19 cellular contexts compared by ENCODE assay signal in the genomic region with DNA sequence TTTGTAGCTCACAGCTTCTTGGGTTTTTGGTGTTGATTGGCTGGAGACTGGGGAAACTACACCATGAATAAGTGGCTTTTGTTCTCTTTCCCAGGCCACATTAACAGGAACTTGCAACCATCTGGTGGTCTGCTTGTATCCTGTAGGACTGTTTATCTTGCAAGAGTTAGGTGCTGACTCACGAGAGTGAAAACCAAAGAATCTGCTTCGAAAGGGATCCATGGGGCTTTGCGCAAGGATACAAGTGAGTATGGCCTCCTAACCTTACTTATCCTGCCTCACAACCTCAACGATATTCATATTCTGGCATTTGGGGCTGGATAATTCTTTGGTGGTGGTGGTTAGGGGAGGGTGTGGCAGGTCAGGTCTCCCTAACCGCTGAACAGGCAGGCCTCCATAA. TPM values are rescaled to one million over a fixed set of nuclear protein-coding genes. Genes with fewer than 3 reads are reported as not detected.
A peak's percentile ranks its signal among the peaks of the same experiment; 100 is the strongest.
DNase-seq lines count a peak whose midpoint lies in the region; ATAC-seq and TF ChIP-seq lines count a peak whose summit lies in the region.
"Had no signal": no experiment of that assay in that cellular context is flagged by ENCODE, and none has a peak within 500 bp of the region (broad histone marks: within the 10 kb centered on the region; RNA-seq: fewer than 3 reads in every experiment).

No MANE protein-coding gene starts in this region.

- H3K4me3 ChIP-seq in NT2/D1 (ENCODE audit: insufficient read length, low read depth), result no peak overlapping the region
- no peak overlapping the region for H3K4me3 ChIP-seq in mammary epithelial cell (replicated peaks in 1 of 3; ENCODE audit: insufficient read depth in 1 of 3, low read depth in 2 of 3, low read length in 3 of 3)
- no peak overlapping the region for H3K4me3 ChIP-seq in CD8-positive, alpha-beta memory T cell (ENCODE audit: low read length)
- no peak overlapping the region for H3K4me3 ChIP-seq in ovary
- H3K4me3 ChIP-seq: esophagus squamous epithelium, GM12878, vagina had no signal

- TF ChIP-seq CTCF in activated CD8-positive, alpha-beta T cell treated with anti-CD3 and anti-CD28 coated beads for 36 hours (IDR thresholded peaks at IDR 0.05), result no peak
- TF ChIP-seq CTCF in mammary epithelial cell (conservative IDR thresholded peaks at IDR 0.05 in 1 of 2, IDR thresholded peaks at IDR 0.05 in 1 of 2; ENCODE audit: extremely low read depth in 1 of 2, insufficient read depth in 1 of 2, low read depth in 1 of 2, low read length in 2 of 2) (no peak), nephron (IDR thresholded peaks at IDR 0.05; ENCODE audit: unreplicated experiment in 3 of 3) (no peak), ovary (IDR thresholded peaks at IDR 0.05) (no peak)

- no peaks in the 10 kb centered on the region for H3K79me2 ChIP-seq in mammary epithelial cell (ENCODE audit: insufficient read depth, low read length)

- no peaks in the 10 kb centered on the region for H3K9me3 Mint-ChIP-seq in activated CD8-positive, alpha-beta T cell treated with anti-CD3 and anti-CD28 coated beads, Interleukin-2, amount 10 ng/mL, durations not matched to agents 7 days and 5 days (ENCODE audit: insufficient read depth)
- no peaks in the 10 kb centered on the region for H3K9me3 Mint-ChIP-seq in activated CD8-positive, alpha-beta T cell treated with anti-CD3 and anti-CD28 coated beads for 36 hours
- H3K9me3 Mint-ChIP-seq in nephron, result no peaks in the 10 kb centered on the region
- no peaks in the 10 kb centered on the region for H3K9me3 Mint-ChIP-seq in CD8-positive, alpha-beta memory T cell

- H3K9ac ChIP-seq in NT2/D1 (ENCODE audit: insufficient read length, low read depth) (no peak overlapping the region), mammary epithelial cell (ENCODE audit: insufficient read depth, low read length) (no peak overlapping the region)

- H2AFZ ChIP-seq in mammary epithelial cell (ENCODE audit: low read depth, low read length), result no peak overlapping the region

- H3K9me3 ChIP-seq in NT2/D1 (ENCODE audit: insufficient read depth, low read length), result peaks cover 7% of the 10 kb centered on the region; the same call in 1 of the 2 replicates
- H3K9me3 ChIP-seq in mammary epithelial cell (replicated peaks; ENCODE audit: insufficient read depth, low read length), result no peaks in the 10 kb centered on the region
- no peaks in the 10 kb centered on the region for H3K9me3 ChIP-seq in CD8-positive, alpha-beta memory T cell (ENCODE audit: low read length)
- no peaks in the 10 kb centered on the region for H3K9me3 ChIP-seq in ovary
- H3K9me3 ChIP-seq: esophagus squamous epithelium, vagina had no signal

- POLR2A ChIA-PET in activated CD8-positive, alpha-beta T cell treated with anti-CD3 and anti-CD28 coated beads, Interleukin-2, amount 10 ng/mL, durations not matched to agents 7 days and 5 days (lab: Charles Lee), result no interaction called here
- POLR2A ChIA-PET in activated CD8-positive, alpha-beta T cell treated with anti-CD3 and anti-CD28 coated beads for 36 hours (lab: Charles Lee), result no interaction called here
- POLR2A ChIA-PET in CD8-positive, alpha-beta memory T cell (lab: Charles Lee), result no interaction called here

- CTCF ChIA-PET in activated CD8-positive, alpha-beta T cell treated with anti-CD3 and anti-CD28 coated beads, Interleukin-2, amount 10 ng/mL, durations not matched to agents 7 days and 5 days (lab: Charles Lee), result interaction anchor here (2.0 to 3.8 kb wide), 2 partner anchors 12 to 14 kb away, joined by 8 to 16 read pairs; no protein-coding TSS in a partner anchor
- CTCF ChIA-PET in activated CD8-positive, alpha-beta T cell treated with anti-CD3 and anti-CD28 coated beads for 36 hours (lab: Charles Lee), result interaction anchor here (1.4 kb wide), 1 partner anchor 12 kb away, joined by 4 read pairs; no protein-coding TSS in a partner anchor
- CTCF ChIA-PET in mammary epithelial cell (lab: Charles Lee; ENCODE audit: low non-redundant PET), result no interaction called here
- CTCF ChIA-PET in CD8-positive, alpha-beta memory T cell (lab: Charles Lee), result no interaction called here

- TF ChIP-seq EP300 in ovary (IDR thresholded peaks at IDR 0.05), result no peak

- no peaks in the 10 kb centered on the region for H4K20me1 ChIP-seq in mammary epithelial cell (ENCODE audit: insufficient read depth, low read length)

- WGBS in mammary epithelial cell (ENCODE audit: low coverage, missing lambda C conversion rate), result 64% methylated on average over 5 of the region's 5 CpGs
- WGBS in ovary, 3 donors, result 72 to 77% (median 76%) methylated on average over 5 of the region's 5 CpGs

- H3K36me3 ChIP-seq in NT2/D1 (ENCODE audit: insufficient read depth, insufficient read length, low read length), result no peaks in the 10 kb centered on the region
- H3K36me3 ChIP-seq in mammary epithelial cell (ENCODE audit: insufficient read depth, low read length), result no peaks in the 10 kb centered on the region
- no peaks in the 10 kb centered on the region for H3K36me3 ChIP-seq in CD8-positive, alpha-beta memory T cell (ENCODE audit: insufficient read depth, low read length)
- no peaks in the 10 kb centered on the region for H3K36me3 ChIP-seq in ovary
- H3K36me3 ChIP-seq: esophagus squamous epithelium, vagina had no signal

- intact Hi-C loops in activated CD8-positive, alpha-beta T cell treated with anti-CD3 and anti-CD28 coated beads for 36 hours (cut with micrococcal nuclease), result no loop called here
- intact Hi-C loops in mammary epithelial cell (cut with micrococcal nuclease) (no loop called here), ovary (cut with DNase I) (no loop called here)

- H3K27me3 ChIP-seq in NT2/D1 (ENCODE audit: insufficient read depth, insufficient read length), result peaks cover 3% of the 10 kb centered on the region
- no peaks in the 10 kb centered on the region for H3K27me3 ChIP-seq in mammary epithelial cell (ENCODE audit: insufficient read depth, low read length)
- no peaks in the 10 kb centered on the region for H3K27me3 ChIP-seq in CD8-positive, alpha-beta memory T cell (ENCODE audit: insufficient read depth, low read length, poor library complexity, severe bottlenecking)
- H3K27me3 ChIP-seq in ovary, result no peaks in the 10 kb centered on the region
- H3K27me3 ChIP-seq: vagina had no signal

- dilution Hi-C loops in mammary epithelial cell (cut with HindIII; ENCODE audit: low sequenced_read_pairs), result no loop called here

- no peak for TF ChIP-seq POLR2A in ovary (IDR thresholded peaks at IDR 0.05)

- H3K4me1 ChIP-seq in NT2/D1 (ENCODE audit: insufficient read depth, insufficient read length), result no peaks in the 10 kb centered on the region
- no peaks in the 10 kb centered on the region for H3K4me1 ChIP-seq in mammary epithelial cell (ENCODE audit: insufficient read depth, low read length)
- H3K4me1 ChIP-seq in CD8-positive, alpha-beta memory T cell (ENCODE audit: insufficient read depth, low read length), result no peaks in the 10 kb centered on the region
- H3K4me1 ChIP-seq in ovary (ENCODE audit: insufficient read depth), result no peaks in the 10 kb centered on the region
- H3K4me1 ChIP-seq: esophagus squamous epithelium, vagina had no signal

- peak; percentile 44 for DNase-seq in activated CD8-positive, alpha-beta T cell treated with anti-CD3 and anti-CD28 coated beads, Interleukin-2, amount 10 ng/mL, durations not matched to agents 7 days and 5 days
- DNase-seq in activated CD8-positive, alpha-beta T cell treated with anti-CD3 and anti-CD28 coated beads for 36 hours, result no peak
- DNase-seq in NT2/D1 (ENCODE audit: low read depth, low spot score), result peak; percentile 3
- DNase-seq in mammary epithelial cell, result peak; percentile 5
- no peak for DNase-seq in CD8-positive, alpha-beta memory T cell
- DNase-seq in RPMI8226, result no peak
- DNase-seq in ovary, result no peak
- DNase-seq: ACHN; activated naive CD4-positive, alpha-beta T cell treated with Interleukin-2 at 50 U/mL for 16 hours; central memory CD4-positive, alpha-beta T cell; esophagus squamous epithelium; midbrain; NCI-H1694 treated with DMSO at 0.1 percent for 48 hours; NCI-H748 treated with DMSO at 0.1 percent for 48 hours had no signal

- no peak overlapping the region for H3K27ac ChIP-seq in mammary epithelial cell (ENCODE audit: insufficient read depth, low read depth, low read length)
- no peak overlapping the region for H3K27ac ChIP-seq in CD8-positive, alpha-beta memory T cell (ENCODE audit: low read depth, low read length)
- H3K27ac ChIP-seq in ovary, result no peak overlapping the region
- H3K27ac ChIP-seq: esophagus squamous epithelium, vagina had no signal

- BruUV-seq in mammary epithelial cell (replicated peaks; lab: Mats Ljungman, UMichigan), result no TSS peak

- ATAC-seq in activated CD8-positive, alpha-beta T cell treated with anti-CD3 and anti-CD28 coated beads, Interleukin-2, amount 10 ng/mL, durations not matched to agents 7 days and 5 days, result peak; percentile 69
- ATAC-seq in activated CD8-positive, alpha-beta T cell treated with anti-CD3 and anti-CD28 coated beads for 36 hours, result no peak
- ATAC-seq: GM12878, HCT116 had no signal

- peak overlapping the region; percentile 83 for H3K27ac Mint-ChIP-seq in activated CD8-positive, alpha-beta T cell treated with anti-CD3 and anti-CD28 coated beads, Interleukin-2, amount 10 ng/mL, durations not matched to agents 7 days and 5 days
- no peak overlapping the region for H3K27ac Mint-ChIP-seq in activated CD8-positive, alpha-beta T cell treated with anti-CD3 and anti-CD28 coated beads for 36 hours
- peak overlapping the region; percentile 59 to 76 (median 74) for H3K27ac Mint-ChIP-seq in nephron
- H3K27ac Mint-ChIP-seq in CD8-positive, alpha-beta memory T cell, result no peak overlapping the region

- H3K4me3 Mint-ChIP-seq in activated CD8-positive, alpha-beta T cell treated with anti-CD3 and anti-CD28 coated beads, Interleukin-2, amount 10 ng/mL, durations not matched to agents 7 days and 5 days, result peak overlapping the region; percentile 60
- H3K4me3 Mint-ChIP-seq in activated CD8-positive, alpha-beta T cell treated with anti-CD3 and anti-CD28 coated beads for 36 hours, result no peak overlapping the region
- no peak overlapping the region for H3K4me3 Mint-ChIP-seq in nephron
- H3K4me3 Mint-ChIP-seq in CD8-positive, alpha-beta memory T cell, result no peak overlapping the region

- in situ Hi-C loops in mammary epithelial cell (cut with MboI; ENCODE audit: low sequenced_read_pairs in 2 of 2), result no loop called here

- H3K4me2 ChIP-seq in mammary epithelial cell (ENCODE audit: insufficient read depth, low read depth, low read length), result no peak overlapping the region

- peaks cover 14% of the 10 kb centered on the region for H3K36me3 Mint-ChIP-seq in activated CD8-positive, alpha-beta T cell treated with anti-CD3 and anti-CD28 coated beads, Interleukin-2, amount 10 ng/mL, durations not matched to agents 7 days and 5 days (ENCODE audit: low read depth)
- no peaks in the 10 kb centered on the region for H3K36me3 Mint-ChIP-seq in activated CD8-positive, alpha-beta T cell treated with anti-CD3 and anti-CD28 coated beads for 36 hours (ENCODE audit: low read depth)
- H3K36me3 Mint-ChIP-seq in nephron (ENCODE audit: low read depth), result no peaks in the 10 kb centered on the region
- peaks cover 0 to 10% (median 0%) of the 10 kb centered on the region in 3 donors for H3K36me3 Mint-ChIP-seq in CD8-positive, alpha-beta memory T cell

- peaks cover 69% of the 10 kb centered on the region for H3K4me1 Mint-ChIP-seq in activated CD8-positive, alpha-beta T cell treated with anti-CD3 and anti-CD28 coated beads, Interleukin-2, amount 10 ng/mL, durations not matched to agents 7 days and 5 days (ENCODE audit: low read depth)
- peaks cover 8% of the 10 kb centered on the region for H3K4me1 Mint-ChIP-seq in activated CD8-positive, alpha-beta T cell treated with anti-CD3 and anti-CD28 coated beads for 36 hours (ENCODE audit: low read depth)
- H3K4me1 Mint-ChIP-seq in nephron, result no peaks in the 10 kb centered on the region
- H3K4me1 Mint-ChIP-seq in CD8-positive, alpha-beta memory T cell, result peaks cover 0 to 11% (median 4%) of the 10 kb centered on the region in 3 donors

- peaks cover 19% of the 10 kb centered on the region for H3K27me3 Mint-ChIP-seq in activated CD8-positive, alpha-beta T cell treated with anti-CD3 and anti-CD28 coated beads, Interleukin-2, amount 10 ng/mL, durations not matched to agents 7 days and 5 days (ENCODE audit: low read depth)
- H3K27me3 Mint-ChIP-seq in activated CD8-positive, alpha-beta T cell treated with anti-CD3 and anti-CD28 coated beads for 36 hours, result peaks cover 13% of the 10 kb centered on the region
- H3K27me3 Mint-ChIP-seq in nephron (ENCODE audit: low read depth), result peaks cover 30% of the 10 kb centered on the region
- peaks cover 3 to 48% of the 10 kb centered on the region in 2 donors for H3K27me3 Mint-ChIP-seq in CD8-positive, alpha-beta memory T cell

RNA-seq across cellular contexts. Expression of a gene that starts 4.7 kb away (rescaled TPM):
- total RNA-seq in activated CD8-positive, alpha-beta T cell treated with anti-CD3 and anti-CD28 coated beads, Interleukin-2, amount 10 ng/mL, durations not matched to agents 7 days and 5 days, result not detected
- total RNA-seq in activated CD8-positive, alpha-beta T cell treated with anti-CD3 and anti-CD28 coated beads for 36 hours, result not detected
- total RNA-seq in mammary epithelial cell, result not detected
- not detected for polyA plus RNA-seq in mammary epithelial cell
- not detected for polyA minus RNA-seq in mammary epithelial cell
- total RNA-seq in CD8-positive, alpha-beta memory T cell, result not detected
- polyA plus RNA-seq in CD8-positive, alpha-beta memory T cell, result not detected
- total RNA-seq in ovary, result not detected
- not detected for polyA plus RNA-seq in ovary
- total RNA-seq: esophagus squamous epithelium, GM12878, pulmonary artery endothelial cell, vagina had no signal
- polyA plus RNA-seq: GM12878 had no signal

RNA-seq across cellular contexts. Expression of a gene that starts 21.3 kb away (rescaled TPM):
- 1 to 10 TPM; 2.3 to 4.0 TPM for total RNA-seq in activated CD8-positive, alpha-beta T cell treated with anti-CD3 and anti-CD28 coated beads, Interleukin-2, amount 10 ng/mL, durations not matched to agents 7 days and 5 days
- under 1 TPM in 1 of 2 experiments, not detected in 1; 0.54 TPM for total RNA-seq in activated CD8-positive, alpha-beta T cell treated with anti-CD3 and anti-CD28 coated beads for 36 hours
- total RNA-seq in mammary epithelial cell (not detected), ovary (1 to 10 TPM; 1.4 to 6.9 (median 2.7) TPM)
- polyA plus RNA-seq in mammary epithelial cell (0.03 TPM), ovary (10 to 100 TPM in 1 of 2 donors, 1 to 10 TPM in 1; 1.3 to 16.5 TPM)
- polyA minus RNA-seq in mammary epithelial cell, result not detected
- under 1 TPM; 0.47 to 0.70 TPM for total RNA-seq in CD8-positive, alpha-beta memory T cell
- polyA plus RNA-seq in CD8-positive, alpha-beta memory T cell, result not detected
- total RNA-seq: pulmonary artery endothelial cell had no signal

Comparison
In these comparisons a context has a peak if more than half of its experiments do, and no peak if none do; other contexts are left out.
1. DNase-seq: peak in activated CD8-positive, alpha-beta T cell treated with anti-CD3 and anti-CD28 coated beads, Interleukin-2, amount 10 ng/mL, durations not matched to agents 7 days and 5 days (single experiment), NT2/D1 (single experiment) and mammary epithelial cell (single experiment); none in activated CD8-positive, alpha-beta T cell treated with anti-CD3 and anti-CD28 coated beads for 36 hours (single experiment), CD8-positive, alpha-beta memory T cell (0 of 5), RPMI8226 (single experiment) and ovary (0 of 5).
2. H3K27ac Mint-ChIP-seq: peak in activated CD8-positive, alpha-beta T cell treated with anti-CD3 and anti-CD28 coated beads, Interleukin-2, amount 10 ng/mL, durations not matched to agents 7 days and 5 days (single experiment) and nephron (3 of 3); none in activated CD8-positive, alpha-beta T cell treated with anti-CD3 and anti-CD28 coated beads for 36 hours (single experiment) and CD8-positive, alpha-beta memory T cell (0 of 8).
3. CTCF ChIA-PET loops: an anchor here in activated CD8-positive, alpha-beta T cell treated with anti-CD3 and anti-CD28 coated beads, Interleukin-2, amount 10 ng/mL, durations not matched to agents 7 days and 5 days (2.0 to 3.8 kb wide) and activated CD8-positive, alpha-beta T cell treated with anti-CD3 and anti-CD28 coated beads for 36 hours (1.4 kb wide); none called in mammary epithelial cell and CD8-positive, alpha-beta memory T cell.